In the genomic region with DNA sequence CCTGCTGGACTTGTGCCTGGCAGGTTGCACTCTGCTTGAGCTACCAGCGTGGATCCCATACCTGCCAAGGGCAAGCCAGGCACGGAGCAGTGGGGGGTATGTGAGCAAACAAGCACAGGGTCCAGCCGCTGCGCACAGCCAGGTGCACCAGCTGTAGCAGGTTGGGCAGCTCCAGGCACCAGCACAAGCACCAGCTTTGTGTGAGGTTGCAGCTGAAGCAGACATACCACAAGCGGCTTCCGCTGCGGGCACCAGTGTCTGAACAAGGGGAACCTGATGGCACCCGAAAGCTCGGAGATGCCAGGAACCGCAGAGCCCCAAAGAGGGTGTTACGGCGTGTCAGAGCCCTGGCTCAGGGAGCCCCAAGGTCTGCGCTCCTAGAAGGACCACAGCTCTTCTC, we compare ENCODE assay signal across 1 cellular context.
TF ChIP-seq lines count a peak whose summit lies in the region.

No MANE protein-coding gene starts in this region.

TF ChIP-seq in H1, 55 proteins besides CTCF, POLR2A, EP300 and RAD21:
- TF ChIP-seq EZH2 (IDR thresholded peaks at IDR 0.05; ENCODE audit: low read depth, low read length, severe bottlenecking) (no peak), SUZ12 (IDR thresholded peaks at IDR 0.05; ENCODE audit: low read length) (no peak), GTF2F1 (IDR thresholded peaks at IDR 0.05; ENCODE audit: borderline replicate concordance, low read depth, low read length) (no peak), SIX5 (IDR thresholded peaks at IDR 0.05; ENCODE audit: low read depth, low read length) (no peak), TBP (IDR thresholded peaks at IDR 0.05; ENCODE audit: low read depth, low read length) (no peak), TEAD4 (IDR thresholded peaks at IDR 0.05; ENCODE audit: low read depth, low read length) (no peak), TCF12 (IDR thresholded peaks at IDR 0.05; ENCODE audit: low read depth, low read length) (no peak), JUN (IDR thresholded peaks at IDR 0.05; ENCODE audit: low read depth, low read length) (no peak), CTBP2 (IDR thresholded peaks at IDR 0.05; ENCODE audit: borderline replicate concordance, insufficient read depth, insufficient read length, low read length) (no peak), MAFK (IDR thresholded peaks at IDR 0.05; ENCODE audit: low read depth, low read length) (no peak), KDM1A (IDR thresholded peaks at IDR 0.05; ENCODE audit: borderline replicate concordance, low read length) (no peak), BRCA1 (IDR thresholded peaks at IDR 0.05; ENCODE audit: low read depth, low read length) (no peak), POLR2AphosphoS5 (IDR thresholded peaks at IDR 0.05; ENCODE audit: low read depth, low read length) (no peak)
